Comparison of ENCODE assay signal across 8 cellular contexts in genomic region chr2:86790828-86791561, GRCh38. TPM values are rescaled to one million over a fixed set of nuclear protein-coding genes. Genes with fewer than 3 reads are reported as not detected.
DNase-seq lines count a peak whose midpoint lies in the region; ATAC-seq and TF ChIP-seq lines count a peak whose summit lies in the region.

Gene CD8A (minus strand): TSS chr2:86790913. CDS start chr2:86790825, 88 bp downstream.

- peaks cover 12 to 33% of the 10 kb centered on the region in 2 donors for H3K36me3 Mint-ChIP-seq in activated naive CD4-positive, alpha-beta T cell treated with anti-CD3 and anti-CD28 coated beads, Interleukin-2, amount 50 U/mL, for 72 hours

- H3K4me1 ChIP-seq in right cardiac atrium (ENCODE audit: control insufficient read depth, insufficient read depth, low read length) (no peaks in the 10 kb centered on the region), right lobe of liver (peaks cover 0 to 26% (median 0%) of the 10 kb centered on the region in 4 donors)

- intact Hi-C loops in right cardiac atrium (cut with DNase I): no loop called here
- intact Hi-C loops in left ventricle myocardium superior (cut with micrococcal nuclease): no loop called here
- intact Hi-C loops in right lobe of liver (cut with DNase I): no loop called here

- no peak for ATAC-seq in right cardiac atrium
- ATAC-seq in left ventricle myocardium superior: no peak
- peak; percentile 51 to 81 for ATAC-seq in activated naive CD4-positive, alpha-beta T cell treated with anti-CD3 and anti-CD28 coated beads, Interleukin-2, amount 50 U/mL, for 72 hours
- peak in 3 of 4 donors; percentile 27 to 43 (median 29) for ATAC-seq in right lobe of liver

- no peak for TF ChIP-seq POLR2A in right lobe of liver (IDR thresholded peaks at IDR 0.05)

- peaks cover 11% of the 10 kb centered on the region in 2 donors for H3K9me3 Mint-ChIP-seq in activated naive CD4-positive, alpha-beta T cell treated with anti-CD3 and anti-CD28 coated beads, Interleukin-2, amount 50 U/mL, for 72 hours

- WGBS in right cardiac atrium: 9% methylated on average over 42 of the region's 42 CpGs
- WGBS in right lobe of liver (ENCODE audit: insufficient coverage, low coverage, low lambda C conversion rate, missing lambda C conversion rate): 4% methylated on average over 16 of the region's 42 CpGs

- H3K36me3 ChIP-seq in right lobe of liver: no peaks in the 10 kb centered on the region

- H3K4me3 ChIP-seq in right cardiac atrium (ENCODE audit: low read length): peak within 1 kb of the TSS; percentile 16
- peak within 1 kb of the TSS in 1 of 3 donors; percentile 24 for H3K4me3 ChIP-seq in right lobe of liver

- TF ChIP-seq CTCF in right lobe of liver (IDR thresholded peaks at IDR 0.05): no peak

- H3K27me3 ChIP-seq in right cardiac atrium (ENCODE audit: control insufficient read depth, insufficient read depth) (no peaks in the 10 kb centered on the region), right lobe of liver (peaks cover 0 to 24% of the 10 kb centered on the region in 2 donors)

- peak within 1 kb of the TSS; percentile 29 to 36 for H3K27ac Mint-ChIP-seq in activated naive CD4-positive, alpha-beta T cell treated with anti-CD3 and anti-CD28 coated beads, Interleukin-2, amount 50 U/mL, for 72 hours

- H3K27ac ChIP-seq in right cardiac atrium (ENCODE audit: low read length) (no peak within 1 kb of the TSS), right lobe of liver (no peak within 1 kb of the TSS)

- DNase-seq in right cardiac atrium (peak in 2 of 3 donors; percentile 58 to 66), left ventricle myocardium superior (no peak), right lobe of liver (no peak), ureter (ENCODE audit: low spot score) (no peak), NCI-H128 (lab: John Stamatoyannopoulos, UW; ENCODE audit: unreplicated experiment) (no peak), HUDEP-2 (lab: John Stamatoyannopoulos, UW; ENCODE audit: unreplicated experiment in 76 of 76) (no peak), OCI-M2 (lab: John Stamatoyannopoulos, UW; ENCODE audit: unreplicated experiment) (no peak)
- peak; percentile 15 to 58 for DNase-seq in activated naive CD4-positive, alpha-beta T cell treated with anti-CD3 and anti-CD28 coated beads, Interleukin-2, amount 50 U/mL, for 72 hours (ENCODE audit: low spot score in 2 of 2)

- H3K9me3 ChIP-seq in right cardiac atrium (ENCODE audit: control insufficient read depth, low read length): no peaks in the 10 kb centered on the region
- H3K9me3 ChIP-seq in right lobe of liver: no peaks in the 10 kb centered on the region

RNA-seq across cellular contexts. Expression of gene CD8A, which starts in this region (rescaled TPM):
- total RNA-seq in right cardiac atrium (1 to 10 TPM in 3 of 4 donors, under 1 TPM in 1; 0.71 to 2.0 (median 1.2) TPM), left ventricle myocardium superior (1.5 TPM), right lobe of liver (1 to 10 TPM in 1 of 6 experiments, under 1 TPM in 5; 0.26 to 1.1 (median 0.61) TPM), ureter (10.9 TPM)
- 1.1 TPM for polyA plus RNA-seq in right cardiac atrium
- total RNA-seq in activated naive CD4-positive, alpha-beta T cell treated with anti-CD3 and anti-CD28 coated beads, Interleukin-2, amount 50 U/mL, for 72 hours: 1 to 10 TPM in 1 of 2 donors, under 1 TPM in 1; 0.31 to 1.7 TPM

Comparison
In these comparisons a context has a peak if more than half of its experiments do, and no peak if none do; other contexts are left out.
1. DNase-seq: peak in right cardiac atrium (2 of 3) and activated naive CD4-positive, alpha-beta T cell treated with anti-CD3 and anti-CD28 coated beads, Interleukin-2, amount 50 U/mL, for 72 hours (2 of 2); none in left ventricle myocardium superior (single experiment), right lobe of liver (0 of 3), ureter (single experiment), NCI-H128 (single experiment), HUDEP-2 (0 of 76) and OCI-M2 (single experiment).
2. ATAC-seq: peak in activated naive CD4-positive, alpha-beta T cell treated with anti-CD3 and anti-CD28 coated beads, Interleukin-2, amount 50 U/mL, for 72 hours (2 of 2) and right lobe of liver (3 of 4); none in right cardiac atrium (0 of 2) and left ventricle myocardium superior (single experiment).